Comparison of ENCODE assay signal across 8 cellular contexts in genomic region chr14:24113801-24114535, GRCh38. TPM values are rescaled to one million over a fixed set of nuclear protein-coding genes. Genes with fewer than 3 reads are reported as not detected.
A peak's percentile ranks its signal among the peaks of the same experiment; 100 is the strongest.
DNase-seq lines count a peak whose midpoint lies in the region; ATAC-seq and TF ChIP-seq lines count a peak whose summit lies in the region.

No MANE protein-coding gene starts in this region.

- no peak for TF ChIP-seq CTCF in upper lobe of left lung (IDR thresholded peaks at IDR 0.05)

- peak; percentile 56 to 79 (median 64) for TF ChIP-seq POLR2A in upper lobe of left lung (IDR thresholded peaks at IDR 0.05)

- H3K9me3 ChIP-seq in adipocyte (ENCODE audit: control insufficient read depth, low read length) (no peaks in the 10 kb centered on the region), upper lobe of left lung (no peaks in the 10 kb centered on the region)

- peak overlapping the region; percentile 95 for H3K9ac ChIP-seq in adipocyte (ENCODE audit: low read length)

- peak; percentile 92 for DNase-seq in NCI-H1105 treated with DMSO at 0.1 percent for 48 hours (lab: John Stamatoyannopoulos, UW)
- peak; percentile 87 to 95 for DNase-seq in SW 1271 (lab: John Stamatoyannopoulos, UW)
- DNase-seq in adipocyte (ENCODE audit: low read depth) = peak; percentile 93
- DNase-seq in left cardiac atrium = peak; percentile 89
- peak; percentile 63 to 96 (median 79) for DNase-seq in posterior cingulate gyrus
- peak; percentile 89 to 95 for DNase-seq in upper lobe of left lung

- H3K4me3 ChIP-seq in GM08714 (ENCODE audit: low read length) (peak overlapping the region; percentile 64), adipocyte (ENCODE audit: low read length) (peak overlapping the region; percentile 87), upper lobe of left lung (peak overlapping the region; percentile 54 to 73 (median 67))

- WGBS in upper lobe of left lung, 2 donors = 0% methylated on average over 31 to 42 of the region's 42 CpGs

- no peak for TF ChIP-seq EP300 in upper lobe of left lung (IDR thresholded peaks at IDR 0.05)

- ATAC-seq in HG02623 (IDR thresholded peaks at IDR 0.05; ENCODE audit: unreplicated experiment) = peak; percentile 18
- ATAC-seq in left cardiac atrium = peak; percentile 55 to 61
- ATAC-seq in upper lobe of left lung (ENCODE audit: low FRiP score in 2 of 2) = peak; percentile 77 to 82

- H3K27me3 ChIP-seq in adipocyte (replicated peaks; ENCODE audit: control insufficient read depth, insufficient read depth, low read length) = no peaks in the 10 kb centered on the region
- no peaks in the 10 kb centered on the region for H3K27me3 ChIP-seq in upper lobe of left lung

- intact Hi-C loops in left cardiac atrium (cut with DNase I) (loop anchor here in 1 of 2 donors (5.0 kb wide), 1 partner anchor 33 kb away; the partner anchor contains the start of genes PSME2 and RNF31), posterior cingulate gyrus (cut with DNase I) (loop anchor here (1.0 to 2.0 kb wide), 3 partner anchors 27 to 47 kb away; partner anchors contain the start of genes EMC9, IRF9 and RNF31)

- peak overlapping the region; percentile 97 to 100 (median 99) for H3K27ac ChIP-seq in upper lobe of left lung

- peaks cover 15% of the 10 kb centered on the region for H3K4me1 ChIP-seq in adipocyte (ENCODE audit: control insufficient read depth, insufficient read depth, low read length)
- H3K4me1 ChIP-seq in upper lobe of left lung = peaks cover 17 to 38% (median 30%) of the 10 kb centered on the region in 4 donors

- H3K36me3 ChIP-seq in adipocyte (ENCODE audit: control insufficient read depth, insufficient read depth, low read length, severe bottlenecking) = peaks cover 19% of the 10 kb centered on the region
- H3K36me3 ChIP-seq in upper lobe of left lung = peaks cover 2 to 22% (median 17%) of the 10 kb centered on the region in 4 donors

RNA-seq across cellular contexts. Expression of gene DCAF11, which starts 0.6 kb away (rescaled TPM):
- total RNA-seq in left cardiac atrium (10 to 100 TPM; 59.6 to 60.2 TPM), upper lobe of left lung (100 to 1,000 TPM in 2 of 6 donors, 10 to 100 TPM in 4; 68.4 to 138 (median 95.0) TPM)

RNA-seq across cellular contexts. Expression of gene NRL, which starts 0.8 kb away (rescaled TPM):
- 1 to 10 TPM; 1.6 to 1.8 TPM for total RNA-seq in left cardiac atrium
- 1 to 10 TPM; 2.6 to 9.8 (median 4.4) TPM for total RNA-seq in upper lobe of left lung

RNA-seq across cellular contexts. Expression of gene FITM1, which starts 16.5 kb away (rescaled TPM):
- 100 to 1,000 TPM; 103 to 131 TPM for total RNA-seq in left cardiac atrium
- under 1 TPM in 4 of 6 donors, not detected in 2; 0.63 to 0.89 (median 0.82) TPM for total RNA-seq in upper lobe of left lung

RNA-seq across cellular contexts. Expression of gene PCK2, which starts 19.9 kb away (rescaled TPM):
- 10 to 100 TPM; 11.5 to 13.0 TPM for total RNA-seq in left cardiac atrium
- total RNA-seq in upper lobe of left lung = 10 to 100 TPM; 27.2 to 70.3 (median 34.9) TPM

RNA-seq across cellular contexts. Expression of gene PSME1, which starts 22.0 kb away (rescaled TPM):
- total RNA-seq in left cardiac atrium (100 to 1,000 TPM in 1 of 2 donors, 10 to 100 TPM in 1; 91.6 to 103 TPM), upper lobe of left lung (100 to 1,000 TPM in 5 of 6 donors, 10 to 100 TPM in 1; 56.6 to 206 (median 142) TPM)

Comparison
In these comparisons a context has a peak if more than half of its experiments do, and no peak if none do; other contexts are left out.
1. Peak in every context shown above with its lines: DNase-seq, ATAC-seq, H3K4me3 ChIP-seq and H3K27ac ChIP-seq.
2. ATAC-seq: peak in every context shown above with its lines; median percentile 80 in upper lobe of left lung; 58 in left cardiac atrium; 18 in HG02623.
3. RNA of gene FITM1, which starts 16.5 kb away (total RNA-seq): 103 to 131 TPM in left cardiac atrium; 0.63 to 0.89 TPM in upper lobe of left lung; every median in the first group is over 10 times any median in the second.